ENCODE assay signal across 20 cellular contexts in genomic region chr4:24372341-24372740, GRCh38.
DNase-seq lines count a peak whose midpoint lies in the region; ATAC-seq, FAIRE-seq and TF ChIP-seq lines count a peak whose summit lies in the region.
"Had no signal": no experiment of that assay in that cellular context is flagged by ENCODE, and none has a peak within 500 bp of the region (broad histone marks: within the 10 kb centered on the region; RNA-seq: fewer than 3 reads in every experiment).

No MANE protein-coding gene starts in this region.

- H3K4me1 ChIP-seq in left ventricle myocardium inferior (peaks cover 8% of the 10 kb centered on the region), pancreas (peaks cover 3 to 17% (median 6%) of the 10 kb centered on the region in 3 donors), thyroid gland (peaks cover 10 to 23% of the 10 kb centered on the region in 2 donors)
- H3K4me1 ChIP-seq: A549 had no signal

- TF ChIP-seq POLR2A in thyroid gland (IDR thresholded peaks at IDR 0.05), result no peak

- H3K36me3 ChIP-seq in left ventricle myocardium inferior (no peaks in the 10 kb centered on the region), pancreas (no peaks in the 10 kb centered on the region), thyroid gland (no peaks in the 10 kb centered on the region)

- H3K27me3 ChIP-seq in left ventricle myocardium inferior (ENCODE audit: low read depth) (no peaks in the 10 kb centered on the region), pancreas (no peaks in the 10 kb centered on the region), thyroid gland (no peaks in the 10 kb centered on the region)

- H3K4me3 ChIP-seq in left ventricle myocardium inferior (no peak overlapping the region), pancreas (no peak overlapping the region), thyroid gland (replicated peaks in 1 of 3) (no peak overlapping the region)
- H3K4me3 ChIP-seq: A549, GM23338 had no signal

- TF ChIP-seq CTCF in left ventricle myocardium inferior (IDR thresholded peaks at IDR 0.05; ENCODE audit: borderline replicate concordance) (no peak), pancreas (IDR thresholded peaks at IDR 0.05) (no peak), thyroid gland (IDR thresholded peaks at IDR 0.05) (no peak)

- FAIRE-seq in pancreas (lab: Jason Lieb, UNC), result no peak
- FAIRE-seq: A549, H54, HTR-8/SVneo had no signal

- peak; percentile 6 for DNase-seq in NCI-H82 (lab: John Stamatoyannopoulos, UW)
- DNase-seq in NCI-H82 treated with DMSO at 0.1 percent for 48 hours (lab: John Stamatoyannopoulos, UW; ENCODE audit: unreplicated experiment), result no peak
- no peak for DNase-seq in left ventricle myocardium inferior
- no peak for DNase-seq in pancreas
- no peak for DNase-seq in thyroid gland
- DNase-seq in dermis blood vessel endothelial cell, result no peak
- DNase-seq: AML-193; CD4-positive, alpha-beta T cell; DMS153; DMS79 treated with DMSO at 0.1 percent for 48 hours; GF-D8; HFFc6 had no signal

- ATAC-seq in pancreas, result peak; percentile 49 to 63 (median 55)
- no peak for ATAC-seq in HG02852 (IDR thresholded peaks at IDR 0.05; ENCODE audit: unreplicated experiment)
- ATAC-seq: A549, GM23338, HCT116 had no signal

- H3K9me3 ChIP-seq in left ventricle myocardium inferior (replicated peaks), result no peaks in the 10 kb centered on the region
- no peaks in the 10 kb centered on the region for H3K9me3 ChIP-seq in pancreas
- H3K9me3 ChIP-seq in thyroid gland, result no peaks in the 10 kb centered on the region
- H3K9me3 ChIP-seq: A549 had no signal

- H3K27ac ChIP-seq in left ventricle myocardium inferior (replicated peaks) (peak overlapping the region; percentile 16), pancreas (no peak overlapping the region), thyroid gland (peak overlapping the region in 2 of 3 donors; percentile 25 to 31)
- H3K27ac ChIP-seq: 22Rv1, A549, C4-2B had no signal

- WGBS in pancreas, 2 donors, result 24 to 41% methylated on average over 4 of the region's 4 CpGs
- WGBS in thyroid gland, 2 donors, result 33 to 36% methylated on average over 4 of the region's 4 CpGs

- intact Hi-C loops in left ventricle myocardium inferior (cut with micrococcal nuclease) (no loop called here), pancreas (cut with DNase I) (no loop called here), thyroid gland (cut with DNase I) (no loop called here)

Comparison
In these comparisons a context has a peak if more than half of its experiments do, and no peak if none do; other contexts are left out.
1. H3K27ac ChIP-seq: peak in left ventricle myocardium inferior (single experiment) and thyroid gland (2 of 3); none in pancreas (0 of 4).